1 cellular context compared by ENCODE assay signal in genomic region chr6:28137458-28138020, GRCh38.
TF ChIP-seq lines count a peak whose summit lies in the region.

No MANE protein-coding gene starts in this region.

TF ChIP-seq in K562, 482 proteins besides CTCF, POLR2A, EP300 and RAD21 (continued from another document):
- no peak for TF ChIP-seq NR0B1 (IDR thresholded peaks at IDR 0.05; ENCODE audit: partially characterized antibody)
- no peak for TF ChIP-seq ZNF23 (CRISPR knock-in tag; IDR thresholded peaks at IDR 0.05)
- TF ChIP-seq GMEB1 (CRISPR knock-in tag; IDR thresholded peaks at IDR 0.05) = 0 out of 2 replicates have a peak, but pooled peaks have one; percentile 7
- TF ChIP-seq EZH2 (IDR thresholded peaks at IDR 0.05; ENCODE audit: borderline replicate concordance, low read depth, low read length) = no peak
- 0 out of 2 replicates have a peak, but pooled peaks have one; percentile 64 for TF ChIP-seq ZNF609 (CRISPR knock-in tag; IDR thresholded peaks at IDR 0.05; ENCODE audit: borderline replicate concordance)
- no peak for TF ChIP-seq NEUROD1 (IDR thresholded peaks at IDR 0.05; ENCODE audit: borderline replicate concordance, low read depth, low read length, partially characterized antibody)
- no peak for TF ChIP-seq TGIF2 (CRISPR knock-in tag; IDR thresholded peaks at IDR 0.05)
- no peak for TF ChIP-seq MYC (IDR thresholded peaks at IDR 0.05; ENCODE audit: low read depth, low read length)
- TF ChIP-seq MYC (CRISPR knock-in tag; IDR thresholded peaks at IDR 0.05; ENCODE audit: borderline replicate concordance, low read depth) = no peak
- TF ChIP-seq OTX1 (CRISPR knock-in tag; IDR thresholded peaks at IDR 0.05) = no peak
- TF ChIP-seq TEAD2 (tag; IDR thresholded peaks at IDR 0.05) = 0 out of 2 replicates have a peak, but pooled peaks have one; percentile 10
- no peak; the same call in 1 of the 2 replicates for TF ChIP-seq ZBTB33 (CRISPR knock-in tag; IDR thresholded peaks at IDR 0.05)
- no peak for TF ChIP-seq ZNF583 (CRISPR knock-in tag; IDR thresholded peaks at IDR 0.05)
- no peak for TF ChIP-seq HIVEP1 (CRISPR knock-in tag; IDR thresholded peaks at IDR 0.05)
- no peak for TF ChIP-seq JUN (IDR thresholded peaks at IDR 0.05; ENCODE audit: borderline replicate concordance, low read depth, low read length)
- TF ChIP-seq JUN (CRISPR knock-in tag; IDR thresholded peaks at IDR 0.05; ENCODE audit: borderline replicate concordance) = no peak
- no peak for TF ChIP-seq ID3 (CRISPR knock-in tag; IDR thresholded peaks at IDR 0.05)
- TF ChIP-seq ID3 (tag; IDR thresholded peaks at IDR 0.05) = 0 out of 2 replicates have a peak, but pooled peaks have one; percentile 21
- TF ChIP-seq DMBX1 (CRISPR knock-in tag; IDR thresholded peaks at IDR 0.05; ENCODE audit: borderline replicate concordance) = no peak
- 0 out of 2 replicates have a peak, but pooled peaks have one; percentile 37 for TF ChIP-seq SP1 (CRISPR knock-in tag; IDR thresholded peaks at IDR 0.05)
- TF ChIP-seq SRSF3 (IDR thresholded peaks at IDR 0.05; ENCODE audit: insufficient read depth, low read length) = no peak
- no peak for TF ChIP-seq MCM3 (IDR thresholded peaks at IDR 0.05)
- no peak for TF ChIP-seq HDAC6 (IDR thresholded peaks at IDR 0.05; ENCODE audit: low read depth, low read length)
- no peak for TF ChIP-seq ARHGAP35 (IDR thresholded peaks at IDR 0.05; ENCODE audit: partially characterized antibody)
- TF ChIP-seq SMAD1 (IDR thresholded peaks at IDR 0.05; ENCODE audit: low read depth, low read length, partially characterized antibody) = peak; percentile 10
- no peak for TF ChIP-seq CC2D1A (IDR thresholded peaks at IDR 0.05)
- TF ChIP-seq ZKSCAN3 (CRISPR knock-in tag; IDR thresholded peaks at IDR 0.05) = no peak
- peak; percentile 32; the same call in 1 of the 2 replicates for TF ChIP-seq SMARCC2 (IDR thresholded peaks at IDR 0.05; ENCODE audit: low read depth)
- no peak for TF ChIP-seq CUX1 (CRISPR knock-in tag; IDR thresholded peaks at IDR 0.05)
- no peak for TF ChIP-seq DDX20 (tag; IDR thresholded peaks at IDR 0.05; ENCODE audit: low read depth)
- TF ChIP-seq TCF3 (CRISPR knock-in tag; IDR thresholded peaks at IDR 0.05) = no peak
- no peak for TF ChIP-seq ZNF511 (CRISPR knock-in tag; IDR thresholded peaks at IDR 0.05)
- no peak for TF ChIP-seq CEBPG (CRISPR knock-in tag; IDR thresholded peaks at IDR 0.05)
- 0 out of 4 replicates have a peak, but pooled peaks of 1 of the 2 experiments have one; percentile 7 for TF ChIP-seq CEBPG (tag; conservative IDR thresholded peaks at IDR 0.05 in 1 of 2, IDR thresholded peaks at IDR 0.05 in 1 of 2)
- no peak for TF ChIP-seq RBM14 (IDR thresholded peaks at IDR 0.05; ENCODE audit: borderline replicate concordance, insufficient read depth, low read depth, low read length)
- TF ChIP-seq MCM5 (IDR thresholded peaks at IDR 0.05; ENCODE audit: low read depth) = no peak
- no peak for TF ChIP-seq FOXA1 (IDR thresholded peaks at IDR 0.05; ENCODE audit: borderline replicate concordance)
- no peak for TF ChIP-seq HMGN3 (IDR thresholded peaks at IDR 0.05; ENCODE audit: borderline replicate concordance, extremely low read depth, insufficient read length, low read depth, low read length)
- TF ChIP-seq KDM4B (IDR thresholded peaks at IDR 0.05; ENCODE audit: borderline replicate concordance in 2 of 2, low read depth in 1 of 2) = no peak
- TF ChIP-seq ZBTB1 (CRISPR knock-in tag; IDR thresholded peaks at IDR 0.05; ENCODE audit: borderline replicate concordance, low read depth) = no peak
